Comparison of ENCODE assay signal across 1 cellular context in genomic region chr6:142374965-142375733, GRCh38.
TF ChIP-seq lines count a peak whose summit lies in the region.

No MANE protein-coding gene starts in this region.

TF ChIP-seq in HepG2, 621 proteins besides CTCF, POLR2A, EP300 and RAD21 (continued from another document and continues in another):
- TF ChIP-seq PRDM15 (CRISPR knock-in tag; IDR thresholded peaks at IDR 0.05) (peak; percentile 36; the same call in 1 of the 2 replicates), BCL6 (CRISPR knock-in tag; IDR thresholded peaks at IDR 0.05) (peak; percentile 100), ERF (CRISPR knock-in tag; IDR thresholded peaks at IDR 0.05) (peak; percentile 96), HINFP (CRISPR knock-in tag; IDR thresholded peaks at IDR 0.05; ENCODE audit: low read depth) (no peak), SATB2 (CRISPR knock-in tag; IDR thresholded peaks at IDR 0.05) (peak; percentile 89), REST (IDR thresholded peaks at IDR 0.05; ENCODE audit: borderline replicate concordance in 1 of 2, low read depth in 1 of 2, low read length in 2 of 2) (peak in 1 of 2 experiments; percentile 76; a peak in 2 of 4 replicates), ELF1 (CRISPR knock-in tag; IDR thresholded peaks at IDR 0.05) (peak; percentile 70), CBFB (CRISPR knock-in tag; IDR thresholded peaks at IDR 0.05) (peak; percentile 61; the same call in 1 of the 2 replicates), ATF2 (CRISPR knock-in tag; IDR thresholded peaks at IDR 0.05) (peak; percentile 86; the same call in 1 of the 2 replicates), SPEN (CRISPR knock-in tag; IDR thresholded peaks at IDR 0.05; ENCODE audit: low read depth) (peak; percentile 31; the same call in 1 of the 2 replicates), ATRX (CRISPR knock-in tag; IDR thresholded peaks at IDR 0.05; ENCODE audit: borderline replicate concordance) (no peak), MXD3 (CRISPR knock-in tag; IDR thresholded peaks at IDR 0.05) (no peak), NR0B2 (CRISPR knock-in tag; IDR thresholded peaks at IDR 0.05) (no peak), MTF1 (CRISPR knock-in tag; IDR thresholded peaks at IDR 0.05) (no peak), IRF9 (CRISPR knock-in tag; IDR thresholded peaks at IDR 0.05; ENCODE audit: borderline replicate concordance) (no peak), THAP8 (CRISPR knock-in tag; IDR thresholded peaks at IDR 0.05; ENCODE audit: borderline replicate concordance) (no peak), ZSCAN30 (CRISPR knock-in tag; IDR thresholded peaks at IDR 0.05) (0 out of 2 replicates have a peak, but pooled peaks have one; percentile 11), MYPOP (CRISPR knock-in tag; IDR thresholded peaks at IDR 0.05) (peak; percentile 45; the same call in 1 of the 2 replicates), ZNF24 (IDR thresholded peaks at IDR 0.05) (no peak), MZF1 (CRISPR knock-in tag; IDR thresholded peaks at IDR 0.05; ENCODE audit: borderline replicate concordance) (no peak), PLRG1 (conservative IDR thresholded peaks at IDR 0.05) (no peak), ZNF468 (CRISPR knock-in tag; IDR thresholded peaks at IDR 0.05) (no peak), ZNF276 (CRISPR knock-in tag; IDR thresholded peaks at IDR 0.05; ENCODE audit: low read depth) (no peak), IKZF1 (IDR thresholded peaks at IDR 0.05) (no peak), ZNF563 (CRISPR knock-in tag; IDR thresholded peaks at IDR 0.05) (no peak), HNRNPH1 (optimal IDR thresholded peaks at IDR 0.05; ENCODE audit: low read depth, low read length) (no peak), ZNF160 (CRISPR knock-in tag; IDR thresholded peaks at IDR 0.05) (no peak), ZC3H13 (CRISPR knock-in tag; IDR thresholded peaks at IDR 0.05) (no peak), TAF1 (CRISPR knock-in tag; IDR thresholded peaks at IDR 0.05) (peak; percentile 51; the same call in 1 of the 2 replicates), IRX3 (CRISPR knock-in tag; IDR thresholded peaks at IDR 0.05; ENCODE audit: borderline replicate concordance, low read depth) (no peak), ZNF772 (CRISPR knock-in tag; IDR thresholded peaks at IDR 0.05) (no peak), GABPA (IDR thresholded peaks at IDR 0.05; ENCODE audit: low read depth, low read length) (no peak), GABPA (CRISPR knock-in tag; IDR thresholded peaks at IDR 0.05; ENCODE audit: low read depth) (peak; percentile 61), RERE (CRISPR knock-in tag; IDR thresholded peaks at IDR 0.05; ENCODE audit: low read depth) (peak; percentile 97), DMAP1 (CRISPR knock-in tag; IDR thresholded peaks at IDR 0.05) (peak; percentile 63; the same call in 1 of the 2 replicates), ZNF83 (CRISPR knock-in tag; IDR thresholded peaks at IDR 0.05; ENCODE audit: borderline replicate concordance) (no peak), KDM3A (CRISPR knock-in tag; IDR thresholded peaks at IDR 0.05; ENCODE audit: low read depth) (peak; percentile 82)
